In the genomic region with DNA sequence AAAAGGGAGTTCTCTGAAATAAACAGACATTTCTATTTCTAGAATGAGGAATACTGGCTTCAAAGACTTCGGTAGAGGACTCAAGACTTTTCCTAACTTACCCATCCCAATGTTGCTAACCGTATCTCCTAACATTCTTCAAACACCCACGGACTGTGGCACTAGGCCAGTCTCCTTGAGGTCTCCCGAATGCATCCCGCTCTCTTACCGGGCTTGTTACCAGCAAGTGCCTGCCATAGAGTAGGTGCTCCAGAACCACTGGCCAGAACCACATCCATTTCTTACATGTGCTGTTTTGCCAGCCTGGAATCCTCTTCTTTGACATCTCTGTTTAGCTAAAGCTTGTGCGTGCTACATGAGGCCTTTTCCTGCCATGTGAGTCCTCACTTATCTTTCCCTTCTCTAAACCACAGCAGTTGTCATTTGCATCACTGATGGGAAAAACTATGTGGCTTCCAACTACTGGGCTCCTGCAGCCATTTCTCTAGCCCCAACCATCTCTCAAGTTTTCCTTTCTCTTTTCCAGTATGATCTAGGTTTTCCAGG, we compare ENCODE assay signal across 20 cellular contexts. TPM values are rescaled to one million over a fixed set of nuclear protein-coding genes. Genes with fewer than 3 reads are reported as not detected.
DNase-seq lines count a peak whose midpoint lies in the region; ATAC-seq, FAIRE-seq and TF ChIP-seq lines count a peak whose summit lies in the region.
"Had no signal": no experiment of that assay in that cellular context is flagged by ENCODE, and none has a peak within 500 bp of the region (broad histone marks: within the 10 kb centered on the region; RNA-seq: fewer than 3 reads in every experiment).

No MANE protein-coding gene starts in this region.

- CTCF ChIA-PET in HEK293 (lab: Yijun Ruan, JAX): no interaction called here
- CTCF ChIA-PET in A673 (lab: Charles Lee): no interaction called here
- CTCF ChIA-PET in GM10248 (lab: Yijun Ruan, JAX): interaction anchor here (1.2 to 1.4 kb wide), 2 partner anchors 10 kb away, joined by 3 to 4 read pairs; no protein-coding TSS in a partner anchor

- H3K9ac ChIP-seq in adipocyte (ENCODE audit: low read length): no peak overlapping the region
- H3K9ac ChIP-seq: BLaER1 had no signal

- no TSS peak for BruUV-seq in A673 (replicated peaks; lab: Mats Ljungman, UMichigan)

- TF ChIP-seq CTCF in HEK293 (tag by site-specific recombination; IDR thresholded peaks at IDR 0.05): no peak
- no peak for TF ChIP-seq CTCF in bronchial epithelial cell (IDR thresholded peaks at IDR 0.05; ENCODE audit: insufficient read depth, low read length, severe bottlenecking)
- no peak for TF ChIP-seq CTCF in A673 (conservative IDR thresholded peaks at IDR 0.05; ENCODE audit: low read depth, low read length)
- TF ChIP-seq CTCF in GM10248 (IDR thresholded peaks at IDR 0.05; ENCODE audit: control extremely low read depth, extremely low read depth, low read depth, missing control alignments): no peak

- intact Hi-C loops in A673 (cut with micrococcal nuclease; ENCODE audit: unreplicated experiment): no loop called here

- no peak overlapping the region for H3K4me3 ChIP-seq in HEK293 (ENCODE audit: low read depth, low read length)
- peak overlapping the region; percentile 29 for H3K4me3 ChIP-seq in adipocyte (ENCODE audit: low read length)
- no peak overlapping the region for H3K4me3 ChIP-seq in bronchial epithelial cell (ENCODE audit: low read depth, low read length)
- H3K4me3 ChIP-seq in A673 (ENCODE audit: low read depth, low read length, poor library complexity, severe bottlenecking): no peak overlapping the region
- H3K4me3 ChIP-seq: BLaER1, GM23338, HAP-1 had no signal

- H3K4me1 ChIP-seq in HEK293 (ENCODE audit: control insufficient read depth, insufficient read depth, low read length): no peaks in the 10 kb centered on the region
- H3K4me1 ChIP-seq in adipocyte (ENCODE audit: control insufficient read depth, insufficient read depth, low read length): peaks cover 3% of the 10 kb centered on the region
- H3K4me1 ChIP-seq in A673 (ENCODE audit: insufficient read depth, low read length, poor library complexity, severe bottlenecking): no peaks in the 10 kb centered on the region
- H3K4me1 ChIP-seq: Caco-2, HAP-1 had no signal

- no peaks in the 10 kb centered on the region for H3K27me3 ChIP-seq in adipocyte (replicated peaks; ENCODE audit: control insufficient read depth, insufficient read depth, low read length)
- no peaks in the 10 kb centered on the region for H3K27me3 ChIP-seq in bronchial epithelial cell (ENCODE audit: control insufficient read depth, insufficient read depth, low read length)
- H3K27me3 ChIP-seq in A673 (replicated peaks; ENCODE audit: insufficient read depth, low read depth, low read length, poor library complexity): no peaks in the 10 kb centered on the region
- H3K27me3 ChIP-seq: BLaER1 had no signal

- POLR2A ChIA-PET in HEK293 (lab: Yijun Ruan, JAX) (no interaction called here), A673 (lab: Charles Lee; ENCODE audit: low non-redundant PET) (no interaction called here), GM10248 (lab: Yijun Ruan, JAX) (no interaction called here)

- H3K27ac ChIP-seq in HEK293 (ENCODE audit: extremely low read depth, low read depth, low read length): no peak overlapping the region
- H3K27ac ChIP-seq in A673 (ENCODE audit: low read depth, low read length, poor library complexity, severe bottlenecking): no peak overlapping the region
- H3K27ac ChIP-seq: BLaER1, C4-2B had no signal

- H3K36me3 ChIP-seq in HEK293 (ENCODE audit: control insufficient read depth in 2 of 2, insufficient read depth in 1 of 2, low read length in 2 of 2) (no peaks in the 10 kb centered on the region), adipocyte (ENCODE audit: control insufficient read depth, insufficient read depth, low read length, severe bottlenecking) (no peaks in the 10 kb centered on the region), bronchial epithelial cell (ENCODE audit: control insufficient read depth, insufficient read depth, low read length) (no peaks in the 10 kb centered on the region), A673 (ENCODE audit: insufficient read depth, low read length, poor library complexity, severe bottlenecking) (no peaks in the 10 kb centered on the region)
- H3K36me3 ChIP-seq: BLaER1, HAP-1 had no signal

- no peak for DNase-seq in adipocyte (ENCODE audit: low read depth)
- no peak for DNase-seq in bronchial epithelial cell (ENCODE audit: low read depth)
- DNase-seq in urothelium cell line (ENCODE audit: low spot score): no peak
- DNase-seq in A673 (ENCODE audit: low spot score): no peak
- no peak for DNase-seq in GM10248 (ENCODE audit: extremely low spot score)
- DNase-seq: Caco-2; CD4-positive, CD25-positive, alpha-beta regulatory T cell; CD8-positive, alpha-beta T cell; DMS153; DND-41 had no signal

- FAIRE-seq in bronchial epithelial cell (lab: Jason Lieb, UNC) (peak; percentile 66), urothelium cell line (lab: Jason Lieb, UNC) (peak; percentile 55)
- FAIRE-seq: G401.6, GM12891, GM18507, H54 had no signal

- ATAC-seq in GM21515 (IDR thresholded peaks at IDR 0.05; ENCODE audit: unreplicated experiment): no peak
- ATAC-seq: CD8-positive, alpha-beta T cell; GM23338 had no signal

- H3K9me3 ChIP-seq in HEK293 (ENCODE audit: control insufficient read depth, insufficient read depth, low read depth, low read length) (peaks cover 2% of the 10 kb centered on the region; the same call in 1 of the 2 replicates), adipocyte (ENCODE audit: control insufficient read depth, low read length) (peaks cover 57% of the 10 kb centered on the region), A673 (ENCODE audit: low read depth, low read length, poor library complexity, severe bottlenecking) (no peaks in the 10 kb centered on the region)
- H3K9me3 ChIP-seq: HAP-1 had no signal

TF ChIP-seq in HEK293, 187 proteins besides CTCF, POLR2A, EP300 and RAD21:
- TF ChIP-seq ZNF274 (IDR thresholded peaks at IDR 0.05; ENCODE audit: low read length) (no peak), ZNF274 (tag by site-specific recombination; IDR thresholded peaks at IDR 0.05; ENCODE audit: borderline replicate concordance) (peak; percentile 66; the same call in 1 of the 2 replicates), SETDB1 (IDR thresholded peaks at IDR 0.05; ENCODE audit: insufficient read length, low read length) (peak; percentile 29), ZNF335 (tag by site-specific recombination; conservative IDR thresholded peaks at IDR 0.05) (no peak)

RNA-seq across cellular contexts. Expression of gene SIPA1L1, which starts 15.6 kb away (rescaled TPM):
- total RNA-seq in bronchial epithelial cell (38.2 and 50.8 TPM in 2 replicates), A673 (2021) (81.0 and 84.2 TPM in 2 replicates)
